8 cellular contexts compared by ENCODE assay signal in the genomic region with DNA sequence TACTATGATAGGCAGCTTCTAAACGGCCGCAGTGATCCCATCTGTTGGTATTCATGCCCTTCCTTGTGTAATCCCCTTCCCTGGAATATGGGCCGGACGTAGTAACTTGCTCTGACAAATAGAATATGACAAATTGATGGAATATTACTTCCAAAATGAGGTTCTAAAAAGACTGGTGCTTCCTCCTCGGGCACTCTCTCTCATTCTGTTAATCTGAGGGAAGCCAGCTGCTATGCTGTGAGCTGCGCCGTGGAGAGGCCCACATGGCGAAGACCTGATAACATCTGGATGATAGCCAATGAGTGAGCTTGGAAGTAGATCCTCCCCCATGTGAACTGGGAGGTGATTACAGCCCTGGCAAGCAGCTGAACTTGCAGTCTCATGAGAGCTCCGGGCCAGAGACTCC. TPM values are rescaled to one million over a fixed set of nuclear protein-coding genes. Genes with fewer than 3 reads are reported as not detected.
A peak's percentile ranks its signal among the peaks of the same experiment; 100 is the strongest.
DNase-seq lines count a peak whose midpoint lies in the region; ATAC-seq and TF ChIP-seq lines count a peak whose summit lies in the region.

No MANE protein-coding gene starts in this region.

- H3K36me3 Mint-ChIP-seq in activated CD8-positive, alpha-beta T cell treated with anti-CD3 and anti-CD28 coated beads for 36 hours (ENCODE audit: low read depth): no peaks in the 10 kb centered on the region
- H3K36me3 Mint-ChIP-seq in activated CD8-positive, alpha-beta T cell treated with anti-CD3 and anti-CD28 coated beads, Interleukin-2, amount 10 ng/mL, durations not matched to agents 7 days and 5 days (ENCODE audit: low read depth): no peaks in the 10 kb centered on the region
- no peaks in the 10 kb centered on the region for H3K36me3 Mint-ChIP-seq in CD4-positive, alpha-beta T cell (ENCODE audit: low read depth)

- no peak overlapping the region for H3K27ac Mint-ChIP-seq in activated CD8-positive, alpha-beta T cell treated with anti-CD3 and anti-CD28 coated beads for 36 hours
- H3K27ac Mint-ChIP-seq in activated CD8-positive, alpha-beta T cell treated with anti-CD3 and anti-CD28 coated beads, Interleukin-2, amount 10 ng/mL, durations not matched to agents 7 days and 5 days: no peak overlapping the region
- no peak overlapping the region for H3K27ac Mint-ChIP-seq in CD4-positive, alpha-beta T cell

- H3K4me1 ChIP-seq in body of pancreas: peaks cover 34% of the 10 kb centered on the region

- H3K4me3 Mint-ChIP-seq in activated CD8-positive, alpha-beta T cell treated with anti-CD3 and anti-CD28 coated beads for 36 hours: no peak overlapping the region
- H3K4me3 Mint-ChIP-seq in activated CD8-positive, alpha-beta T cell treated with anti-CD3 and anti-CD28 coated beads, Interleukin-2, amount 10 ng/mL, durations not matched to agents 7 days and 5 days: no peak overlapping the region
- no peak overlapping the region for H3K4me3 Mint-ChIP-seq in CD4-positive, alpha-beta T cell

- ATAC-seq in activated CD8-positive, alpha-beta T cell treated with anti-CD3 and anti-CD28 coated beads for 36 hours: no peak
- no peak for ATAC-seq in activated CD8-positive, alpha-beta T cell treated with anti-CD3 and anti-CD28 coated beads, Interleukin-2, amount 10 ng/mL, durations not matched to agents 7 days and 5 days
- peak; percentile 99 for ATAC-seq in body of pancreas
- ATAC-seq in left colon: peak; percentile 98
- no peak for ATAC-seq in CD4-positive, alpha-beta T cell (ENCODE audit: poor library complexity)
- no peak for ATAC-seq in HG03342 (IDR thresholded peaks at IDR 0.05; ENCODE audit: unreplicated experiment)

- peak overlapping the region; percentile 86 to 92 (median 88) for H3K27ac ChIP-seq in body of pancreas
- no peak overlapping the region for H3K27ac ChIP-seq in CD4-positive, alpha-beta T cell (ENCODE audit: low read depth, low read length)

- H3K4me1 Mint-ChIP-seq in activated CD8-positive, alpha-beta T cell treated with anti-CD3 and anti-CD28 coated beads for 36 hours (ENCODE audit: low read depth): no peaks in the 10 kb centered on the region
- no peaks in the 10 kb centered on the region for H3K4me1 Mint-ChIP-seq in activated CD8-positive, alpha-beta T cell treated with anti-CD3 and anti-CD28 coated beads, Interleukin-2, amount 10 ng/mL, durations not matched to agents 7 days and 5 days (ENCODE audit: low read depth)
- H3K4me1 Mint-ChIP-seq in CD4-positive, alpha-beta T cell (ENCODE audit: low read depth): no peaks in the 10 kb centered on the region

- peaks cover 9% of the 10 kb centered on the region for H3K27me3 Mint-ChIP-seq in activated CD8-positive, alpha-beta T cell treated with anti-CD3 and anti-CD28 coated beads for 36 hours
- H3K27me3 Mint-ChIP-seq in activated CD8-positive, alpha-beta T cell treated with anti-CD3 and anti-CD28 coated beads, Interleukin-2, amount 10 ng/mL, durations not matched to agents 7 days and 5 days (ENCODE audit: low read depth): peaks cover 18% of the 10 kb centered on the region
- peaks cover 9% of the 10 kb centered on the region for H3K27me3 Mint-ChIP-seq in CD4-positive, alpha-beta T cell

- TF ChIP-seq CTCF in activated CD8-positive, alpha-beta T cell treated with anti-CD3 and anti-CD28 coated beads for 36 hours (IDR thresholded peaks at IDR 0.05): no peak
- TF ChIP-seq CTCF in body of pancreas (IDR thresholded peaks at IDR 0.05): no peak
- TF ChIP-seq CTCF in CD4-positive, alpha-beta T cell (IDR thresholded peaks at IDR 0.05): no peak

- no peaks in the 10 kb centered on the region for H3K27me3 ChIP-seq in body of pancreas
- H3K27me3 ChIP-seq in CD4-positive, alpha-beta T cell (ENCODE audit: control insufficient read depth, insufficient read depth, low read length): peaks cover 4% of the 10 kb centered on the region

- H3K9me3 ChIP-seq in body of pancreas: no peaks in the 10 kb centered on the region
- no peaks in the 10 kb centered on the region for H3K9me3 ChIP-seq in CD4-positive, alpha-beta T cell (ENCODE audit: control insufficient read depth, low read length)

- no peaks in the 10 kb centered on the region for H3K9me3 Mint-ChIP-seq in activated CD8-positive, alpha-beta T cell treated with anti-CD3 and anti-CD28 coated beads for 36 hours
- no peaks in the 10 kb centered on the region for H3K9me3 Mint-ChIP-seq in activated CD8-positive, alpha-beta T cell treated with anti-CD3 and anti-CD28 coated beads, Interleukin-2, amount 10 ng/mL, durations not matched to agents 7 days and 5 days (ENCODE audit: insufficient read depth)
- no peaks in the 10 kb centered on the region for H3K9me3 Mint-ChIP-seq in CD4-positive, alpha-beta T cell

- WGBS in body of pancreas, 2 donors: 2% methylated on average over 8 to 9 of the region's 9 CpGs

- intact Hi-C loops in activated CD8-positive, alpha-beta T cell treated with anti-CD3 and anti-CD28 coated beads for 36 hours (cut with micrococcal nuclease): no loop called here
- intact Hi-C loops in body of pancreas (cut with DNase I) (no loop called here), left colon (cut with DNase I, micrococcal nuclease) (no loop called here)
- intact Hi-C loops in CD4-positive, alpha-beta T cell (cut with DNase I, micrococcal nuclease): no loop called here

- H3K4me3 ChIP-seq in body of pancreas: no peak overlapping the region

- CTCF ChIA-PET in activated CD8-positive, alpha-beta T cell treated with anti-CD3 and anti-CD28 coated beads for 36 hours (lab: Charles Lee): interaction anchor here (1.7 kb wide), 1 partner anchor 75 kb away, joined by 5 read pairs; no protein-coding TSS in a partner anchor
- CTCF ChIA-PET in activated CD8-positive, alpha-beta T cell treated with anti-CD3 and anti-CD28 coated beads, Interleukin-2, amount 10 ng/mL, durations not matched to agents 7 days and 5 days (lab: Charles Lee): interaction anchor here (0.6 to 1.7 kb wide), 4 partner anchors 9 to 68 kb away, joined by 3 to 4 read pairs (median 3); no protein-coding TSS in a partner anchor
- CTCF ChIA-PET in CD4-positive, alpha-beta T cell (lab: Charles Lee): interaction anchor here (1.2 kb wide), 1 partner anchor 109 kb away, joined by 3 read pairs; no protein-coding TSS in a partner anchor

- POLR2A ChIA-PET in activated CD8-positive, alpha-beta T cell treated with anti-CD3 and anti-CD28 coated beads for 36 hours (lab: Charles Lee): no interaction called here
- POLR2A ChIA-PET in activated CD8-positive, alpha-beta T cell treated with anti-CD3 and anti-CD28 coated beads, Interleukin-2, amount 10 ng/mL, durations not matched to agents 7 days and 5 days (lab: Charles Lee): no interaction called here
- POLR2A ChIA-PET in CD4-positive, alpha-beta T cell (lab: Charles Lee): no interaction called here

- peak; percentile 7 for DNase-seq in activated CD8-positive, alpha-beta T cell treated with anti-CD3 and anti-CD28 coated beads for 36 hours
- DNase-seq in activated CD8-positive, alpha-beta T cell treated with anti-CD3 and anti-CD28 coated beads, Interleukin-2, amount 10 ng/mL, durations not matched to agents 7 days and 5 days: no peak
- DNase-seq in body of pancreas (peak; percentile 86 to 95 (median 92)), left colon (peak; percentile 39 to 40), DMS79 (lab: John Stamatoyannopoulos, UW) (no peak)
- DNase-seq in activated T-cell treated with anti-CD3 and anti-CD28 coated beads, Interleukin-2, amount 50 U/mL, for 1 hour: no peak
- no peak for DNase-seq in CD4-positive, alpha-beta T cell

- H3K36me3 ChIP-seq in body of pancreas (replicated peaks in 1 of 2; ENCODE audit: insufficient read depth in 1 of 2, low read depth in 2 of 2): no peaks in the 10 kb centered on the region

- peak; percentile 47 to 86 (median 83) for TF ChIP-seq POLR2A in body of pancreas (IDR thresholded peaks at IDR 0.05)

RNA-seq across cellular contexts. Expression of gene SLC25A4, which starts 27.2 kb away (rescaled TPM):
- 1 to 10 TPM; 8.5 to 8.7 TPM for total RNA-seq in activated CD8-positive, alpha-beta T cell treated with anti-CD3 and anti-CD28 coated beads for 36 hours
- total RNA-seq in activated CD8-positive, alpha-beta T cell treated with anti-CD3 and anti-CD28 coated beads, Interleukin-2, amount 10 ng/mL, durations not matched to agents 7 days and 5 days: 1 to 10 TPM; 3.3 to 4.8 TPM
- 10 to 100 TPM; 11.7 to 21.8 TPM for total RNA-seq in body of pancreas
- total RNA-seq in left colon: 10 to 100 TPM; 37.9 to 43.9 TPM
- total RNA-seq in CD4-positive, alpha-beta T cell: 1 to 10 TPM; 4.1 TPM

Comparison
In these comparisons a context has a peak if more than half of its experiments do, and no peak if none do; other contexts are left out.
1. DNase-seq: peak in activated CD8-positive, alpha-beta T cell treated with anti-CD3 and anti-CD28 coated beads for 36 hours (single experiment), body of pancreas (4 of 4) and left colon (2 of 2); none in activated CD8-positive, alpha-beta T cell treated with anti-CD3 and anti-CD28 coated beads, Interleukin-2, amount 10 ng/mL, durations not matched to agents 7 days and 5 days (single experiment), activated T-cell treated with anti-CD3 and anti-CD28 coated beads, Interleukin-2, amount 50 U/mL, for 1 hour (single experiment), CD4-positive, alpha-beta T cell (0 of 10) and DMS79 (single experiment).
2. ATAC-seq: peak in body of pancreas (single experiment) and left colon (single experiment); none in activated CD8-positive, alpha-beta T cell treated with anti-CD3 and anti-CD28 coated beads for 36 hours (single experiment), activated CD8-positive, alpha-beta T cell treated with anti-CD3 and anti-CD28 coated beads, Interleukin-2, amount 10 ng/mL, durations not matched to agents 7 days and 5 days (single experiment), CD4-positive, alpha-beta T cell (single experiment) and HG03342 (single experiment).